10 cellular contexts compared by ENCODE assay signal in genomic region chr20:54174452-54175175, GRCh38. TPM values are rescaled to one million over a fixed set of nuclear protein-coding genes. Genes with fewer than 3 reads are reported as not detected.
A peak's percentile ranks its signal among the peaks of the same experiment; 100 is the strongest.
DNase-seq lines count a peak whose midpoint lies in the region; ATAC-seq and TF ChIP-seq lines count a peak whose summit lies in the region.
"Had no signal": no experiment of that assay in that cellular context is flagged by ENCODE, and none has a peak within 500 bp of the region (broad histone marks: within the 10 kb centered on the region; RNA-seq: fewer than 3 reads in every experiment).

No MANE protein-coding gene starts in this region.

- peaks cover 55% of the 10 kb centered on the region for H3K27me3 Mint-ChIP-seq in GM23338 (ENCODE audit: insufficient read depth, low read depth, poor library complexity)

- DNase-seq in A673 (ENCODE audit: low spot score) (no peak), GM23338 (ENCODE audit: low spot score) (peak; percentile 31), astrocyte of the hippocampus (ENCODE audit: low read depth, low spot score) (peak; percentile 14), left colon (no peak), NCI-H1105 treated with DMSO at 0.1 percent for 48 hours (lab: John Stamatoyannopoulos, UW) (no peak), DMS79 (lab: John Stamatoyannopoulos, UW) (no peak)
- DNase-seq: DMS153, naive B cell had no signal

- peak overlapping the region; percentile 95 for H3K4me2 ChIP-seq in GM23338

- H3K4me3 Mint-ChIP-seq in GM23338 = peak overlapping the region; percentile 73

- H3K27ac ChIP-seq in A673 (ENCODE audit: low read depth, low read length, poor library complexity, severe bottlenecking) = no peak overlapping the region
- H3K27ac ChIP-seq in GM23338 (ENCODE audit: low read depth) = no peak overlapping the region

- CTCF ChIA-PET in A673 (lab: Charles Lee) = no interaction called here

- H3K27me3 ChIP-seq in A673 (replicated peaks; ENCODE audit: insufficient read depth, low read depth, low read length, poor library complexity) = peaks cover 42% of the 10 kb centered on the region
- H3K27me3 ChIP-seq in GM23338 (ENCODE audit: insufficient read depth) = peaks cover 71% of the 10 kb centered on the region

- H3K9me2 ChIP-seq in GM23338 (ENCODE audit: insufficient read depth) = no peaks in the 10 kb centered on the region

- H3K36me3 Mint-ChIP-seq in GM23338 (ENCODE audit: low read depth) = no peaks in the 10 kb centered on the region
- H3K36me3 Mint-ChIP-seq: naive B cell had no signal

- ATAC-seq in GM23338 (no peak), left colon (peak; percentile 20), HG03457 (IDR thresholded peaks at IDR 0.05; ENCODE audit: unreplicated experiment) (no peak), GM21619 (IDR thresholded peaks at IDR 0.05; ENCODE audit: unreplicated experiment) (no peak)

- no peaks in the 10 kb centered on the region for H3F3A ChIP-seq in GM23338 (replicated peaks; ENCODE audit: low read depth)

- POLR2A ChIA-PET in A673 (lab: Charles Lee; ENCODE audit: low non-redundant PET) = no interaction called here

- H3K9me3 ChIP-seq in A673 (ENCODE audit: low read depth, low read length, poor library complexity, severe bottlenecking) = no peaks in the 10 kb centered on the region

- peaks cover 14% of the 10 kb centered on the region; the same call in 2 of the 3 replicates for H3K4me1 Mint-ChIP-seq in GM23338

- H2AFZ ChIP-seq in GM23338 = peak overlapping the region; percentile 97

- H3K9me3 Mint-ChIP-seq in GM23338 = peaks cover 3% of the 10 kb centered on the region; the same call in 1 of the 3 replicates

- H3K79me2 ChIP-seq in GM23338 (replicated peaks; ENCODE audit: insufficient read depth) = no peaks in the 10 kb centered on the region

- H3K4me1 ChIP-seq in A673 (ENCODE audit: insufficient read depth, low read length, poor library complexity, severe bottlenecking) (peaks cover 15% of the 10 kb centered on the region), GM23338 (ENCODE audit: insufficient read depth) (peaks cover 16% of the 10 kb centered on the region)

- no peaks in the 10 kb centered on the region for H4K20me1 ChIP-seq in GM23338 (replicated peaks; ENCODE audit: insufficient read depth)

- BruUV-seq in A673 (replicated peaks; lab: Mats Ljungman, UMichigan) = no TSS peak

- TF ChIP-seq CTCF in A673 (conservative IDR thresholded peaks at IDR 0.05; ENCODE audit: low read depth, low read length) (no peak), GM23338 (conservative IDR thresholded peaks at IDR 0.05; ENCODE audit: low read depth in 2 of 2) (no peak)

- no peaks in the 10 kb centered on the region for H3K36me3 ChIP-seq in A673 (ENCODE audit: insufficient read depth, low read length, poor library complexity, severe bottlenecking)
- H3K36me3 ChIP-seq in GM23338 (ENCODE audit: insufficient read depth) = no peaks in the 10 kb centered on the region

- intact Hi-C loops in A673 (cut with micrococcal nuclease; ENCODE audit: unreplicated experiment) = no loop called here
- intact Hi-C loops in left colon (cut with DNase I, micrococcal nuclease) = no loop called here

- peak overlapping the region; percentile 39 for H3K4me3 ChIP-seq in A673 (ENCODE audit: low read depth, low read length, poor library complexity, severe bottlenecking)
- peak overlapping the region; percentile 54 for H3K4me3 ChIP-seq in GM23338

- H3K27ac Mint-ChIP-seq in GM23338 = no peak overlapping the region

TF ChIP-seq in GM23338, 12 proteins besides CTCF, POLR2A, EP300 and RAD21:
- TF ChIP-seq EZH2 (IDR thresholded peaks at IDR 0.05; ENCODE audit: low read depth, unreplicated experiment) (peak; percentile 69), POLR2AphosphoS5 (IDR thresholded peaks at IDR 0.05; ENCODE audit: low read depth) (no peak)
TF ChIP-seq in GM23338: peak in this region for 1.

RNA-seq across cellular contexts. Expression of gene CYP24A1, which starts 0.8 kb away (rescaled TPM):
- total RNA-seq in A673 (2021) (0.33 and 0.56 TPM in 2 replicates), left colon (not detected)
- total RNA-seq in GM23338 (2014; rRNA removed; shearing (Covaris generic)) = 0.12 TPM in 1 of 2 replicates, not detected in the other
- 0.10 TPM in 1 of 2 replicates, not detected in the other for polyA plus RNA-seq in GM23338 (2016; fragmentation: Nextera tagmentation; extraction: Ambion mirVana)

RNA-seq across cellular contexts. Expression of gene PFDN4, which starts 33.3 kb away (rescaled TPM):
- total RNA-seq in A673 (2021) (62.1 and 76.0 TPM in 2 replicates), left colon (10 to 100 TPM; 11.1 to 14.7 TPM)
- total RNA-seq in GM23338 (2014; rRNA removed; shearing (Covaris generic)) = 105 and 196 TPM in 2 replicates
- 477 and 584 TPM in 2 replicates for polyA plus RNA-seq in GM23338 (2016; fragmentation: Nextera tagmentation; extraction: Ambion mirVana)

Comparison
In these comparisons a context has a peak if more than half of its experiments do, and no peak if none do; other contexts are left out.
1. DNase-seq: peak in GM23338 (single experiment) and astrocyte of the hippocampus (single experiment); none in A673 (single experiment), left colon (0 of 2), NCI-H1105 treated with DMSO at 0.1 percent for 48 hours (single experiment) and DMS79 (single experiment).